In the genomic region with DNA sequence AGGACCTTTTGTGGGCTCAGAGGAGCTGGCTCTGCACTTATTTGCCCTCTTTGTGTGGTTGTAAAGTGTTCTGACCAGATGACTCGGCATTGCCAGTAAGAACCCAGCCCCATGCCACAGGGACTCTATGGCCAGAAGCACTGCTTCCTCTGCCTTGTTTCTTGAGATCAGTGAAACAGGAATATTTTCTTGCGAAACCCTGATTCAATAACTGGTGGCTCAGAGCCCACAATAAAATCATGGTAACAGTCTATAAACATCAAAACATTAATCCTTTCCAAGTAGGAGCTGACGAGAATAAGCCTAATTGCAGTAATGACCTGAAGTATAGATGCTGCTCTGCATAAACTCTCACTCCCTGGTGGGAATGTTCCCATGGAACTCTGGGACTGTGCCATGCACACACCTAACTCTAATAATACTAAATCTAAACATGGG, we compare ENCODE assay signal across 9 cellular contexts.
DNase-seq lines count a peak whose midpoint lies in the region; ATAC-seq and TF ChIP-seq lines count a peak whose summit lies in the region.
"Had no signal": no experiment of that assay in that cellular context is flagged by ENCODE, and none has a peak within 500 bp of the region (broad histone marks: within the 10 kb centered on the region; RNA-seq: fewer than 3 reads in every experiment).

No MANE protein-coding gene starts in this region.

- H3K36me3 ChIP-seq in breast epithelium (no peaks in the 10 kb centered on the region), upper lobe of right lung (no peaks in the 10 kb centered on the region)
- H3K36me3 ChIP-seq: HAP-1 had no signal

- no peak for TF ChIP-seq POLR2A in breast epithelium (IDR thresholded peaks at IDR 0.05)

- intact Hi-C loops in breast epithelium (cut with DNase I; ENCODE audit: low total_unique reads): no loop called here
- intact Hi-C loops in upper lobe of right lung (cut with DNase I): no loop called here

- H3K27ac ChIP-seq in breast epithelium (peak overlapping the region; percentile 67 to 78), upper lobe of right lung (peak overlapping the region; percentile 73)

- no peak overlapping the region for H3K4me3 ChIP-seq in breast epithelium
- no peak overlapping the region for H3K4me3 ChIP-seq in upper lobe of right lung
- H3K4me3 ChIP-seq: HAP-1 had no signal

- no peaks in the 10 kb centered on the region for H3K27me3 ChIP-seq in breast epithelium
- H3K27me3 ChIP-seq in upper lobe of right lung: no peaks in the 10 kb centered on the region

- H3K4me1 ChIP-seq in breast epithelium (no peaks in the 10 kb centered on the region), upper lobe of right lung (peaks cover 21% of the 10 kb centered on the region)
- H3K4me1 ChIP-seq: HAP-1 had no signal

- peak; percentile 96 for ATAC-seq in upper lobe of right lung
- no peak for ATAC-seq in GM18867 (IDR thresholded peaks at IDR 0.05; ENCODE audit: unreplicated experiment)

- TF ChIP-seq CTCF in breast epithelium (IDR thresholded peaks at IDR 0.05) (no peak), upper lobe of right lung (IDR thresholded peaks at IDR 0.05) (no peak)

- peak; percentile 9 to 30 for DNase-seq in NOMO-1 (lab: John Stamatoyannopoulos, UW; ENCODE audit: unreplicated experiment in 2 of 2)
- DNase-seq in NOMO-1 treated with dmso at 0.1 percent for 144 hours (lab: John Stamatoyannopoulos, UW; ENCODE audit: unreplicated experiment): no peak
- peak in 1 of 2 donors; percentile 78 for DNase-seq in breast epithelium (ENCODE audit: low spot score in 2 of 2)
- peak; percentile 7 for DNase-seq in iris pigment epithelial cell (ENCODE audit: low read depth)
- peak; percentile 68 for DNase-seq in upper lobe of right lung
- no peak for DNase-seq in activated CD4-positive, alpha-beta T cell treated with anti-CD3 and anti-CD28 coated beads, Interleukin-2, amount 50 U/mL, for 4 hours
- no peak for DNase-seq in DMS 273 (lab: John Stamatoyannopoulos, UW; ENCODE audit: unreplicated experiment)

- H3K9me3 ChIP-seq in breast epithelium: no peaks in the 10 kb centered on the region
- H3K9me3 ChIP-seq in upper lobe of right lung: no peaks in the 10 kb centered on the region
- H3K9me3 ChIP-seq: HAP-1 had no signal

Comparison
In these comparisons a context has a peak if more than half of its experiments do, and no peak if none do; other contexts are left out.
1. DNase-seq: peak in NOMO-1 (2 of 2), iris pigment epithelial cell (single experiment) and upper lobe of right lung (single experiment); none in NOMO-1 treated with dmso at 0.1 percent for 144 hours (single experiment), activated CD4-positive, alpha-beta T cell treated with anti-CD3 and anti-CD28 coated beads, Interleukin-2, amount 50 U/mL, for 4 hours (0 of 2) and DMS 273 (single experiment).